13 cellular contexts compared by ENCODE assay signal in genomic region chrX:153597351-153597750, GRCh38. TPM values are rescaled to one million over a fixed set of nuclear protein-coding genes. Genes with fewer than 3 reads are reported as not detected.
DNase-seq lines count a peak whose midpoint lies in the region; ATAC-seq and TF ChIP-seq lines count a peak whose summit lies in the region.
"Had no signal": no experiment of that assay in that cellular context is flagged by ENCODE, and none has a peak within 500 bp of the region (broad histone marks: within the 10 kb centered on the region; RNA-seq: fewer than 3 reads in every experiment).

No MANE protein-coding gene starts in this region.

- intact Hi-C loops in HCT116 (cut with micrococcal nuclease): no loop called here

- H4K20me1 ChIP-seq in BLaER1 (peaks cover 72% of the 10 kb centered on the region), HCT116 (ENCODE audit: insufficient read depth) (no peaks in the 10 kb centered on the region)

- H2AFZ ChIP-seq in HCT116 (ENCODE audit: low read depth, low read length, poor library complexity, severe bottlenecking): no peak overlapping the region

- peaks cover 8% of the 10 kb centered on the region; the same call in 1 of the 2 replicates for H3K9me3 ChIP-seq in BLaER1
- H3K9me3 ChIP-seq in HCT116 (ENCODE audit: control insufficient read depth in 1 of 2, insufficient read depth in 1 of 2, low read depth in 1 of 2, low read length in 2 of 2): no peaks in the 10 kb centered on the region
- H3K9me3 ChIP-seq: ascending aorta had no signal

- H3K79me2 ChIP-seq in HCT116 (ENCODE audit: insufficient read depth, low read length): peaks cover 24% of the 10 kb centered on the region

- peaks cover 36% of the 10 kb centered on the region for H3K36me3 ChIP-seq in BLaER1
- no peaks in the 10 kb centered on the region; a peak in 1 of 4 replicates for H3K36me3 ChIP-seq in HCT116 (ENCODE audit: control insufficient read depth in 1 of 2, insufficient read depth in 2 of 2, low read length in 2 of 2)

- no peak for TF ChIP-seq RAD21 in HCT116 (IDR thresholded peaks at IDR 0.05; ENCODE audit: low read depth)

- no peak overlapping the region for H3K4me3 ChIP-seq in BLaER1
- H3K4me3 ChIP-seq in HCT116 (replicated peaks in 1 of 2; ENCODE audit: low read depth in 1 of 2, low read length in 2 of 2): peak overlapping the region in 1 of 2 experiments; percentile 66; a peak in 3 of 4 replicates

- no peaks in the 10 kb centered on the region for H3K9me2 ChIP-seq in HCT116 (ENCODE audit: insufficient read depth)

- DNase-seq in HCT116 (ENCODE audit: low read depth, low spot score) (no peak), mesothelial cell of epicardium (ENCODE audit: low spot score in 2 of 2, unreplicated experiment in 2 of 2) (no peak), DMS 273 (lab: John Stamatoyannopoulos, UW; ENCODE audit: unreplicated experiment) (no peak), NCI-H774 (lab: John Stamatoyannopoulos, UW) (no peak)
- DNase-seq in activated CD8-positive, alpha-beta T cell treated with anti-CD3 and anti-CD28 coated beads, Interleukin-2, amount 10 ng/mL, durations not matched to agents 7 days and 5 days: no peak
- DNase-seq: MM.1S, NCI-H345, SHP77 treated with DMSO at 0.1 percent for 48 hours had no signal

- H3K4me2 ChIP-seq in BLaER1 (peak overlapping the region; percentile 73), HCT116 (ENCODE audit: low read length) (peak overlapping the region; percentile 73)

- H3K27ac ChIP-seq in BLaER1 (no peak overlapping the region), HCT116 (ENCODE audit: low read depth, low read length) (no peak overlapping the region)
- H3K27ac ChIP-seq: ascending aorta had no signal

- CTCF ChIA-PET in HCT116 (lab: Charles Lee): no interaction called here
- CTCF ChIA-PET in activated CD8-positive, alpha-beta T cell treated with anti-CD3 and anti-CD28 coated beads, Interleukin-2, amount 10 ng/mL, durations not matched to agents 7 days and 5 days (lab: Charles Lee): no interaction called here

- H3K4me3 Mint-ChIP-seq in activated CD8-positive, alpha-beta T cell treated with anti-CD3 and anti-CD28 coated beads, Interleukin-2, amount 10 ng/mL, durations not matched to agents 7 days and 5 days: peak overlapping the region; percentile 84
- H3K4me3 Mint-ChIP-seq in mesothelial cell of epicardium: peak overlapping the region; percentile 79

- ATAC-seq in HCT116 (no peak), GM18868 (IDR thresholded peaks at IDR 0.05; ENCODE audit: unreplicated experiment) (no peak), GM19395 (IDR thresholded peaks at IDR 0.05; ENCODE audit: unreplicated experiment) (no peak)
- no peak for ATAC-seq in activated CD8-positive, alpha-beta T cell treated with anti-CD3 and anti-CD28 coated beads, Interleukin-2, amount 10 ng/mL, durations not matched to agents 7 days and 5 days
- ATAC-seq: sciatic nerve had no signal

- H3K4me1 Mint-ChIP-seq in activated CD8-positive, alpha-beta T cell treated with anti-CD3 and anti-CD28 coated beads, Interleukin-2, amount 10 ng/mL, durations not matched to agents 7 days and 5 days (ENCODE audit: low read depth): peaks cover 24% of the 10 kb centered on the region
- peaks cover 12% of the 10 kb centered on the region for H3K4me1 Mint-ChIP-seq in mesothelial cell of epicardium

- H3K27me3 Mint-ChIP-seq in activated CD8-positive, alpha-beta T cell treated with anti-CD3 and anti-CD28 coated beads, Interleukin-2, amount 10 ng/mL, durations not matched to agents 7 days and 5 days (ENCODE audit: low read depth): no peaks in the 10 kb centered on the region
- H3K27me3 Mint-ChIP-seq in mesothelial cell of epicardium (ENCODE audit: low read depth): no peaks in the 10 kb centered on the region

- peaks cover 49% of the 10 kb centered on the region for H3K4me1 ChIP-seq in BLaER1
- H3K4me1 ChIP-seq in HCT116 (ENCODE audit: control insufficient read depth in 1 of 2, insufficient read depth in 2 of 2, low read length in 2 of 2): peaks cover 4 to 16% of the 10 kb centered on the region in 2 experiments; a peak in 2 of 4 replicates
- H3K4me1 ChIP-seq: ascending aorta had no signal

- POLR2A ChIA-PET in HCT116 (lab: Charles Lee): no interaction called here
- POLR2A ChIA-PET in activated CD8-positive, alpha-beta T cell treated with anti-CD3 and anti-CD28 coated beads, Interleukin-2, amount 10 ng/mL, durations not matched to agents 7 days and 5 days (lab: Charles Lee): no interaction called here

- BruUV-seq in HCT116 (replicated peaks; lab: Mats Ljungman, UMichigan): TSS peak; percentile 51

- no peak overlapping the region for H3K27ac Mint-ChIP-seq in activated CD8-positive, alpha-beta T cell treated with anti-CD3 and anti-CD28 coated beads, Interleukin-2, amount 10 ng/mL, durations not matched to agents 7 days and 5 days
- H3K27ac Mint-ChIP-seq in mesothelial cell of epicardium: no peak overlapping the region

- H3K9ac ChIP-seq in BLaER1: no peak overlapping the region
- H3K9ac ChIP-seq in HCT116 (ENCODE audit: low read length): no peak overlapping the region

- no peak for TF ChIP-seq POLR2A in HCT116 (IDR thresholded peaks at IDR 0.05; ENCODE audit: borderline replicate concordance, extremely low read depth, insufficient read depth, insufficient read length)

- peaks cover 59% of the 10 kb centered on the region for H3K27me3 ChIP-seq in BLaER1
- no peaks in the 10 kb centered on the region for H3K27me3 ChIP-seq in HCT116 (ENCODE audit: insufficient read depth, low read length)
- H3K27me3 ChIP-seq: ascending aorta had no signal

- no peak for TF ChIP-seq CTCF in HCT116 (IDR thresholded peaks at IDR 0.05 in 2 of 3, conservative IDR thresholded peaks at IDR 0.05 in 1 of 3; ENCODE audit: borderline replicate concordance in 1 of 3, insufficient read depth in 1 of 3, low read depth in 2 of 3, low read length in 2 of 3)
- no peak for TF ChIP-seq CTCF in mesothelial cell of epicardium (IDR thresholded peaks at IDR 0.05; ENCODE audit: unreplicated experiment)

- H3K36me3 Mint-ChIP-seq in activated CD8-positive, alpha-beta T cell treated with anti-CD3 and anti-CD28 coated beads, Interleukin-2, amount 10 ng/mL, durations not matched to agents 7 days and 5 days (ENCODE audit: low read depth): peaks cover 18% of the 10 kb centered on the region
- H3K36me3 Mint-ChIP-seq in mesothelial cell of epicardium: peaks cover 14% of the 10 kb centered on the region

- no peaks in the 10 kb centered on the region for H3K9me3 Mint-ChIP-seq in activated CD8-positive, alpha-beta T cell treated with anti-CD3 and anti-CD28 coated beads, Interleukin-2, amount 10 ng/mL, durations not matched to agents 7 days and 5 days (ENCODE audit: insufficient read depth)
- peaks cover 12% of the 10 kb centered on the region for H3K9me3 Mint-ChIP-seq in mesothelial cell of epicardium

- RAD21 ChIA-PET in HCT116 (lab: Charles Lee; ENCODE audit: low non-redundant PET in 1 of 2, low total read pairs in 2 of 2, uncharacterized antibody in 2 of 2, unreplicated experiment in 2 of 2): no interaction called here

TF ChIP-seq in HCT116, 20 proteins besides CTCF, POLR2A, EP300 and RAD21:
- TF ChIP-seq SRF (IDR thresholded peaks at IDR 0.05; ENCODE audit: low read depth): 0 out of 2 replicates have a peak, but pooled peaks have one; percentile 46
- no peak for TF ChIP-seq EZH2 (IDR thresholded peaks at IDR 0.05)
- no peak for TF ChIP-seq ZNF274 (IDR thresholded peaks at IDR 0.05; ENCODE audit: low read depth, low read length)
- TF ChIP-seq SIN3A (IDR thresholded peaks at IDR 0.05; ENCODE audit: low read depth): no peak
- TF ChIP-seq ELF1 (IDR thresholded peaks at IDR 0.05; ENCODE audit: borderline replicate concordance, low read depth): no peak

RNA-seq across cellular contexts. Expression of gene CCNQ, which starts 1.6 kb away (rescaled TPM):
- total RNA-seq in HCT116 (2021; ENCODE audit: unreplicated experiment): 20.3 TPM
- 20.2 and 20.9 TPM in 2 replicates for polyA plus RNA-seq in HCT116 (2012)
- 10 to 100 TPM; 23.9 to 24.5 TPM for total RNA-seq in activated CD8-positive, alpha-beta T cell treated with anti-CD3 and anti-CD28 coated beads, Interleukin-2, amount 10 ng/mL, durations not matched to agents 7 days and 5 days
- 17.2 to 19.1 TPM (median 17.3 TPM) in 3 replicates for total RNA-seq in mesothelial cell of epicardium

RNA-seq across cellular contexts. Expression of gene DUSP9, which starts 49.7 kb away (rescaled TPM):
- 14.2 TPM for total RNA-seq in HCT116 (2021; ENCODE audit: unreplicated experiment)
- polyA plus RNA-seq in HCT116 (2012): 10.5 and 10.6 TPM in 2 replicates
- total RNA-seq in activated CD8-positive, alpha-beta T cell treated with anti-CD3 and anti-CD28 coated beads, Interleukin-2, amount 10 ng/mL, durations not matched to agents 7 days and 5 days: not detected
- total RNA-seq in mesothelial cell of epicardium: 3.5 to 4.2 TPM (median 3.7 TPM) in 3 replicates
- total RNA-seq: ascending aorta had no signal
